1 cellular context compared by ENCODE assay signal in genomic region chr6:6781172-6781876, GRCh38.
TF ChIP-seq lines count a peak whose summit lies in the region.

No MANE protein-coding gene starts in this region.

TF ChIP-seq in K562, 482 proteins besides CTCF, POLR2A, EP300 and RAD21 (continued from another document and continues in another):
- TF ChIP-seq RERE (CRISPR knock-in tag; IDR thresholded peaks at IDR 0.05; ENCODE audit: borderline replicate concordance), result no peak
- no peak for TF ChIP-seq FOXP1 (CRISPR knock-in tag; IDR thresholded peaks at IDR 0.05)
- no peak for TF ChIP-seq ZNF764 (CRISPR knock-in tag; IDR thresholded peaks at IDR 0.05; ENCODE audit: low read depth)
- TF ChIP-seq BHLHE40 (IDR thresholded peaks at IDR 0.05; ENCODE audit: low read length), result no peak
- TF ChIP-seq NFE2 (IDR thresholded peaks at IDR 0.05; ENCODE audit: low read depth), result peak; percentile 24; the same call in 1 of the 2 replicates
- no peak for TF ChIP-seq ZBTB7A (IDR thresholded peaks at IDR 0.05; ENCODE audit: borderline replicate concordance, control insufficient read depth, low read depth, low read length)
- no peak for TF ChIP-seq FOS (IDR thresholded peaks at IDR 0.05; ENCODE audit: extremely low read depth, insufficient read length)
- TF ChIP-seq RBFOX2 (IDR thresholded peaks at IDR 0.05; ENCODE audit: low read depth, low read length), result no peak
- peak; percentile 91 for TF ChIP-seq C11orf30 (IDR thresholded peaks at IDR 0.05; ENCODE audit: low read depth)
- no peak for TF ChIP-seq ZBTB43 (CRISPR knock-in tag; IDR thresholded peaks at IDR 0.05)
- no peak for TF ChIP-seq HDAC2 (IDR thresholded peaks at IDR 0.05)
- TF ChIP-seq MAFG (tag; conservative IDR thresholded peaks at IDR 0.05), result peak; percentile 92
- no peak for TF ChIP-seq CREM (IDR thresholded peaks at IDR 0.05; ENCODE audit: low read depth)
- no peak for TF ChIP-seq CREB5 (CRISPR knock-in tag; IDR thresholded peaks at IDR 0.05)
- TF ChIP-seq ZNF316 (IDR thresholded peaks at IDR 0.05), result peak; percentile 95
- TF ChIP-seq KHSRP (IDR thresholded peaks at IDR 0.05), result no peak
- TF ChIP-seq RHOXF2B (CRISPR knock-in tag; conservative IDR thresholded peaks at IDR 0.05), result no peak
- TF ChIP-seq KLF6 (CRISPR knock-in tag; IDR thresholded peaks at IDR 0.05; ENCODE audit: borderline replicate concordance), result no peak
- no peak for TF ChIP-seq ZNF449 (CRISPR knock-in tag; IDR thresholded peaks at IDR 0.05)
- no peak for TF ChIP-seq ZNF143 (CRISPR knock-in tag; IDR thresholded peaks at IDR 0.05)
- no peak for TF ChIP-seq SNRNP70 (optimal IDR thresholded peaks at IDR 0.05; ENCODE audit: low read depth, low read length)
- no peak for TF ChIP-seq CREB3L1 (IDR thresholded peaks at IDR 0.05; ENCODE audit: borderline replicate concordance, low read depth)
- TF ChIP-seq TBL1XR1 (IDR thresholded peaks at IDR 0.05; ENCODE audit: low read length in 2 of 2), result no peak
- TF ChIP-seq SRSF9 (IDR thresholded peaks at IDR 0.05; ENCODE audit: borderline replicate concordance, low read depth, low read length), result no peak
- TF ChIP-seq DEAF1 (CRISPR knock-in tag; IDR thresholded peaks at IDR 0.05), result no peak
- peak; percentile 93 for TF ChIP-seq MAFK (IDR thresholded peaks at IDR 0.05; ENCODE audit: low read length)
- TF ChIP-seq E4F1 (CRISPR knock-in tag; IDR thresholded peaks at IDR 0.05; ENCODE audit: borderline replicate concordance), result no peak
- TF ChIP-seq MED1 (CRISPR knock-in tag; IDR thresholded peaks at IDR 0.05; ENCODE audit: borderline replicate concordance), result no peak
- no peak for TF ChIP-seq ZZZ3 (IDR thresholded peaks at IDR 0.05)
- no peak for TF ChIP-seq CEBPG (CRISPR knock-in tag; IDR thresholded peaks at IDR 0.05)
- peak in 1 of 2 experiments; percentile 7; a peak in 1 of 4 replicates for TF ChIP-seq CEBPG (tag; conservative IDR thresholded peaks at IDR 0.05 in 1 of 2, IDR thresholded peaks at IDR 0.05 in 1 of 2)
- no peak for TF ChIP-seq KDM2B (CRISPR knock-in tag; IDR thresholded peaks at IDR 0.05)
- TF ChIP-seq MECOM (CRISPR knock-in tag; IDR thresholded peaks at IDR 0.05), result no peak
- no peak for TF ChIP-seq MNT (conservative IDR thresholded peaks at IDR 0.05)
- TF ChIP-seq MCM5 (IDR thresholded peaks at IDR 0.05; ENCODE audit: low read depth), result no peak
- no peak for TF ChIP-seq PHF8 (IDR thresholded peaks at IDR 0.05; ENCODE audit: borderline replicate concordance, low read length)
- TF ChIP-seq ZNF282 (CRISPR knock-in tag; IDR thresholded peaks at IDR 0.05), result no peak
- TF ChIP-seq IFI16 (CRISPR knock-in tag; IDR thresholded peaks at IDR 0.05), result no peak
- TF ChIP-seq ATF4 (CRISPR knock-in tag; IDR thresholded peaks at IDR 0.05), result no peak
- no peak for TF ChIP-seq SETDB1 (IDR thresholded peaks at IDR 0.05; ENCODE audit: low read length)
- peak; percentile 96 for TF ChIP-seq MAFF (IDR thresholded peaks at IDR 0.05; ENCODE audit: low read length)
- no peak for TF ChIP-seq ZFPM2 (CRISPR knock-in tag; IDR thresholded peaks at IDR 0.05)
